ENCODE assay signal across 2 cellular contexts in genomic region chr2:235561450-235561849, GRCh38.
TF ChIP-seq lines count a peak whose summit lies in the region.

No MANE protein-coding gene starts in this region.

TF ChIP-seq in GM23338, 12 proteins besides CTCF, POLR2A, EP300 and RAD21 (continued from another document):
- no peak for TF ChIP-seq ZNF462 (CRISPR knock-in tag; IDR thresholded peaks at IDR 0.05)
- TF ChIP-seq, protein P1, sequence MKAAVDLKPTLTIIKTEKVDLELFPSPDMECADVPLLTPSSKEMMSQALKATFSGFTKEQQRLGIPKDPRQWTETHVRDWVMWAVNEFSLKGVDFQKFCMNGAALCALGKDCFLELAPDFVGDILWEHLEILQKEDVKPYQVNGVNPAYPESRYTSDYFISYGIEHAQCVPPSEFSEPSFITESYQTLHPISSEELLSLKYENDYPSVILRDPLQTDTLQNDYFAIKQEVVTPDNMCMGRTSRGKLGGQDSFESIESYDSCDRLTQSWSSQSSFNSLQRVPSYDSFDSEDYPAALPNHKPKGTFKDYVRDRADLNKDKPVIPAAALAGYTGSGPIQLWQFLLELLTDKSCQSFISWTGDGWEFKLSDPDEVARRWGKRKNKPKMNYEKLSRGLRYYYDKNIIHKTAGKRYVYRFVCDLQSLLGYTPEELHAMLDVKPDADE (IDR thresholded peaks at IDR 0.05): no peak
- no peak for TF ChIP-seq ZNF114 (CRISPR knock-in tag; IDR thresholded peaks at IDR 0.05)

TF ChIP-seq in WTC11, 78 proteins besides CTCF, POLR2A, EP300 and RAD21 (continued from another document):
- TF ChIP-seq ATF2 (CRISPR knock-in tag; IDR thresholded peaks at IDR 0.05; ENCODE audit: borderline replicate concordance, low read depth) (no peak), ZNF138 (CRISPR knock-in tag; conservative IDR thresholded peaks at IDR 0.05) (no peak), CREB1 (CRISPR knock-in tag; IDR thresholded peaks at IDR 0.05) (no peak), SP1 (CRISPR knock-in tag; conservative IDR thresholded peaks at IDR 0.05) (no peak), NR3C1 (CRISPR knock-in tag; conservative IDR thresholded peaks at IDR 0.05; ENCODE audit: low read depth) (no peak), ESRRA (CRISPR knock-in tag; IDR thresholded peaks at IDR 0.05; ENCODE audit: borderline replicate concordance) (no peak), RORB (CRISPR knock-in tag; IDR thresholded peaks at IDR 0.05) (no peak), GABPB1 (CRISPR knock-in tag; IDR thresholded peaks at IDR 0.05) (no peak), FOXK1 (CRISPR knock-in tag; IDR thresholded peaks at IDR 0.05) (no peak), ZNF396 (CRISPR knock-in tag; IDR thresholded peaks at IDR 0.05; ENCODE audit: borderline replicate concordance) (no peak)
- TF ChIP-seq, protein P2, sequence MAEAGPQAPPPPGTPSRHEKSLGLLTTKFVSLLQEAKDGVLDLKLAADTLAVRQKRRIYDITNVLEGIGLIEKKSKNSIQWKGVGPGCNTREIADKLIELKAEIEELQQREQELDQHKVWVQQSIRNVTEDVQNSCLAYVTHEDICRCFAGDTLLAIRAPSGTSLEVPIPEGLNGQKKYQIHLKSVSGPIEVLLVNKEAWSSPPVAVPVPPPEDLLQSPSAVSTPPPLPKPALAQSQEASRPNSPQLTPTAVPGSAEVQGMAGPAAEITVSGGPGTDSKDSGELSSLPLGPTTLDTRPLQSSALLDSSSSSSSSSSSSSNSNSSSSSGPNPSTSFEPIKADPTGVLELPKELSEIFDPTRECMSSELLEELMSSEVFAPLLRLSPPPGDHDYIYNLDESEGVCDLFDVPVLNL (CRISPR knock-in tag; IDR thresholded peaks at IDR 0.05; ENCODE audit: borderline replicate concordance, low read depth): no peak
- TF ChIP-seq, protein P3, sequence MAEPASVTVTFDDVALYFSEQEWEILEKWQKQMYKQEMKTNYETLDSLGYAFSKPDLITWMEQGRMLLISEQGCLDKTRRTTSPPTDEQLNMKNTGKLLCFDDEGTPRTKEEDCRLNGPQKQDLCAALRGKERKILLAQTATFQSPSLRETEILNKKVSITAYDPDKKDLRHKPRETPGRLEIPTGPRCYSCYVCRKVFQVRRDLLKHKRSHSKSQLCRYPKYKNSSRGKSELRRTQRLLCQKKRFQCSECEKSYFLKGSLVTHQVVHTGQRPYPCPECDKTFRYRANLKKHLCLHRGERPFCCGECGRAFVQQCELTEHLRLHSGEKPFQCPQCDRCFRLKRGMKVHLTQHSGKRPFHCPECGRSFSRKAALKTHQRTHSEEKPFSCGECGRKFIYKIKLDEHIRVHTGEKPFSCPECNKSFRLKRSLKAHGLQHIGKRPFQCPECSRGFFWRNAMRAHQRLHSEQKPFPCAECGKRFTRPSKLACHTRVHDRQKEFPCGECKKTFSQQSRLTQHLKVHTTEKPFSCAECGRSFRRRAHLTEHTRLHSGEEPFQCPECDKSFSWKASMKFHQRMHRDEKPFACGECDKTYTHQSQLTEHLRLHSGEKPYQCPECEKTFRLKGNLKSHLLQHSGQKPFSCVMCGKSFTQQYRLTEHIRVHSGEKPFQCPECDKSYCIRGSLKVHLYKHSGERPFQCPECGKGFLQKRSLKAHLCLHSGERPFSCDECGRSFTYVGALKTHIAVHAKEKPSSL (CRISPR knock-in tag; conservative IDR thresholded peaks at IDR 0.05): no peak
- TF ChIP-seq, protein P4, sequence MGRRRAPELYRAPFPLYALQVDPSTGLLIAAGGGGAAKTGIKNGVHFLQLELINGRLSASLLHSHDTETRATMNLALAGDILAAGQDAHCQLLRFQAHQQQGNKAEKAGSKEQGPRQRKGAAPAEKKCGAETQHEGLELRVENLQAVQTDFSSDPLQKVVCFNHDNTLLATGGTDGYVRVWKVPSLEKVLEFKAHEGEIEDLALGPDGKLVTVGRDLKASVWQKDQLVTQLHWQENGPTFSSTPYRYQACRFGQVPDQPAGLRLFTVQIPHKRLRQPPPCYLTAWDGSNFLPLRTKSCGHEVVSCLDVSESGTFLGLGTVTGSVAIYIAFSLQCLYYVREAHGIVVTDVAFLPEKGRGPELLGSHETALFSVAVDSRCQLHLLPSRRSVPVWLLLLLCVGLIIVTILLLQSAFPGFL (CRISPR knock-in tag; IDR thresholded peaks at IDR 0.05; ENCODE audit: borderline replicate concordance): no peak
